In genomic region chr4:41154814-41155177, GRCh38 we compare ENCODE assay signal across 1 cellular context.
TF ChIP-seq lines count a peak whose summit lies in the region.

No MANE protein-coding gene starts in this region.

TF ChIP-seq in IMR-90, 13 proteins besides CTCF, POLR2A, EP300 and RAD21 (continued from another document):
- TF ChIP-seq ELK1 (IDR thresholded peaks at IDR 0.05; ENCODE audit: borderline replicate concordance, low read depth, low read length) (no peak), MAFK (IDR thresholded peaks at IDR 0.05; ENCODE audit: low read depth, low read length) (no peak), USF2 (IDR thresholded peaks at IDR 0.05; ENCODE audit: low read depth, low read length) (no peak), CHD1 (IDR thresholded peaks at IDR 0.05; ENCODE audit: low read depth, low read length) (no peak), BHLHE40 (IDR thresholded peaks at IDR 0.05; ENCODE audit: low read depth, low read length) (no peak), RCOR1 (IDR thresholded peaks at IDR 0.05; ENCODE audit: insufficient replicate concordance, low read length) (no peak), RFX5 (IDR thresholded peaks at IDR 0.05; ENCODE audit: low read depth, low read length) (no peak), MAZ (IDR thresholded peaks at IDR 0.05; ENCODE audit: borderline replicate concordance, low read depth, low read length) (no peak)
